ENCODE assay signal across 1 cellular context in genomic region chr15:73364070-73364469, GRCh38.
TF ChIP-seq lines count a peak whose summit lies in the region.

No MANE protein-coding gene starts in this region.

TF ChIP-seq in GM23338, 12 proteins besides CTCF, POLR2A, EP300 and RAD21:
- TF ChIP-seq REST (IDR thresholded peaks at IDR 0.05; ENCODE audit: unreplicated experiment) (no peak), ZNF114 (CRISPR knock-in tag; IDR thresholded peaks at IDR 0.05) (no peak), EZH2phosphoT487 (IDR thresholded peaks at IDR 0.05; ENCODE audit: unreplicated experiment) (no peak), ZNF331 (CRISPR knock-in tag; IDR thresholded peaks at IDR 0.05; ENCODE audit: low read depth) (no peak), ETS1 (IDR thresholded peaks at IDR 0.05) (no peak), POLR2AphosphoS5 (IDR thresholded peaks at IDR 0.05; ENCODE audit: low read depth) (no peak), JUNB (IDR thresholded peaks at IDR 0.05; ENCODE audit: unreplicated experiment) (no peak), CREB1 (CRISPR knock-in tag; IDR thresholded peaks at IDR 0.05; ENCODE audit: low read depth) (no peak), NANOG (IDR thresholded peaks at IDR 0.05; ENCODE audit: borderline replicate concordance) (no peak), STAT1 (IDR thresholded peaks at IDR 0.05; ENCODE audit: unreplicated experiment) (no peak), ZNF462 (CRISPR knock-in tag; IDR thresholded peaks at IDR 0.05) (no peak), EZH2 (IDR thresholded peaks at IDR 0.05; ENCODE audit: low read depth, unreplicated experiment) (no peak)
